Comparison of ENCODE assay signal across 1 cellular context in the genomic region with DNA sequence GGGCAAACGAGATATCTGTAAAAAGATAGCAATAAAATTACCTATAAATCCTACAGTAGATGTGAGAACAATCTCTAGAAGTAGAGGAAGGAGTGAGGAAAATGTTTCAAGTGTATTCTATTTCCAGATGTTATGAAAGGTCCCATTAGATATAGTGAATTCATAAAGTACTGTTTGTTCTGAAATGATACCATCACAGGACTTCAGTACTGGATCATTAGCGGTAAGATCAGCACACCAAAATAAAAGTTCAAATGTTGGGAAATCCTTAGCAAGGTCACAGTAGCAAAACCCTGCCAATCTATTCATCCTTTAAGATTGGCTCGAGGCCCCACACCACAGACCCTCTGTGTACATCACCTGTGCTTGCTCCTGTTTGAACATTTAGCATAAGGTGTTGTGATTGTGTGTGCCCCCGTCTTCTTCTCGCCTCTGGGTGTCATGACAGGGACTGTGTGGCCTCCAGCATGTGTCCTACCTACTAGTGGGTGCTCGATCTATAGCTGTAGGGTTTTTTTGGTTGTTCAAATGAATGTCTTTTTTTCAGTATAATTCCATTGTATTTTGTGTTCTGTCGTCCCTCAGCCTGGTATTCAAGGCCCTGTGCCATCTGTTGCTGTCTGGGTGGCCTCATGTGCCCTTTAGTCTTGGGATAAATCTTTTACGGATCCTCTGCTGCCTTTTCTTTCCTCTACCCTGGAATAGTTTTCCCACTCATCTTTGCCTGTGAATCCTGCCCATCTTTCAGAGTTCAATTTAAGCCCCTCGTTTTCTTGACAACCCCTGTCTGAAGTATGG.
TF ChIP-seq lines count a peak whose summit lies in the region.

No MANE protein-coding gene starts in this region.

TF ChIP-seq in K562, 482 proteins besides CTCF, POLR2A, EP300 and RAD21:
- TF ChIP-seq MYNN (IDR thresholded peaks at IDR 0.05) = peak; percentile 39; the same call in 1 of the 2 replicates
- TF ChIP-seq MYNN (CRISPR knock-in tag; IDR thresholded peaks at IDR 0.05) = no peak
- TF ChIP-seq FOSL1 (tag; conservative IDR thresholded peaks at IDR 0.05) = no peak
